In the genomic region with DNA sequence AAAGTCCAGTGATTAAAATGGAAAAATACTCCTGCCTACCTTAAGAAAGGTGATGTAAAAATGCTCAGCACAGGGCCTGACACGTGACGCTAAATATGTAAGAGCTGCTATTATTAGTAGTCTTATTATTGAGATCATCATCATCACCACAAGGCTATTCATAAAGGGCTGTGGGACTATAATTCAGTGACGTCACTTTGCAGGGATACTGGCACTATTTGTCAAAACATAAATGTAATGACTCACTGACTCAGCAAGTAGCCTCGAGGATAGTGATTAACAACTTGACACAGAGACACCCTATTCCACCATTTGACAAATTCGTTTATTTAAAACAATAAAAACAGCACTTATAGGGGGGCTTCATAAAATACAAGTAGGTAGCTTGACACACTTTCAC, we compare ENCODE assay signal across 26 cellular contexts.
"Had no signal": no experiment of that assay in that cellular context is flagged by ENCODE, and none has a peak within 500 bp of the region (broad histone marks: within the 10 kb centered on the region; RNA-seq: fewer than 3 reads in every experiment).

No MANE protein-coding gene starts in this region.

- H3K27ac Mint-ChIP-seq: naive thymus-derived CD8-positive, alpha-beta T cell; nephron progenitor cell; stimulated activated naive B cell treated with anti-CD40 and anti-IgM and Interleukin-4, amounts not matched to agents 10 μg/mL and 1 μg/mL and 100 μg/mL, for 72 hours; stimulated activated naive CD8-positive, alpha-beta T cell treated with anti-CD3 and anti-CD28 coated beads, Interleukin-15, Interleukin-2, amounts not matched to agents 100 ng/mL and 50 ng/mL, for 24 hours had no signal

- DNase-seq: dorsolateral prefrontal cortex; effector CD4-positive, alpha-beta T cell; foreskin fibroblast; heart left ventricle; left cardiac atrium; left lung; naive thymus-derived CD8-positive, alpha-beta T cell; nephron progenitor cell; occipital lobe; ovary; posterior cingulate gyrus; psoas muscle; right cardiac atrium; stimulated activated CD4-positive, alpha-beta T cell treated with anti-CD3 and anti-CD28 coated beads, Interleukin-15, amount 100 ng/mL, for 24 hours; stimulated activated CD4-positive, alpha-beta T cell treated with anti-CD3 and anti-CD28 coated beads, Interleukin-2, amount 100 ng/mL, for 48 hours; stimulated activated naive B cell treated with anti-CD40 and anti-IgM and Interleukin-4, amounts not matched to agents 10 μg/mL and 1 μg/mL and 100 μg/mL, for 72 hours; upper lobe of left lung had no signal

- FAIRE-seq: colon, urothelium cell line had no signal

- H3K4me1 Mint-ChIP-seq: naive thymus-derived CD8-positive, alpha-beta T cell; nephron progenitor cell; stimulated activated naive B cell treated with anti-CD40 and anti-IgM and Interleukin-4, amounts not matched to agents 10 μg/mL and 1 μg/mL and 100 μg/mL, for 72 hours had no signal

- H3K79me2 ChIP-seq: hepatocyte had no signal

- H3K36me3 ChIP-seq: gastroesophageal sphincter, heart left ventricle, left lung, ovary, thoracic aorta, tibial nerve, upper lobe of left lung had no signal

- H3K4me2 ChIP-seq: hepatocyte had no signal

- H3K27ac ChIP-seq: dorsolateral prefrontal cortex, epithelial cell of prostate, gastroesophageal sphincter, heart left ventricle, hepatocyte, left lung, ovary, psoas muscle, skin epidermis, thoracic aorta, tibial nerve, upper lobe of left lung had no signal

- H3K4me3 Mint-ChIP-seq: naive thymus-derived CD8-positive, alpha-beta T cell; nephron progenitor cell; stimulated activated naive B cell treated with anti-CD40 and anti-IgM and Interleukin-4, amounts not matched to agents 10 μg/mL and 1 μg/mL and 100 μg/mL, for 72 hours; stimulated activated naive CD8-positive, alpha-beta T cell treated with anti-CD3 and anti-CD28 coated beads, Interleukin-15, Interleukin-2, amounts not matched to agents 100 ng/mL and 50 ng/mL, for 24 hours had no signal

- H3K4me3 ChIP-seq: dorsolateral prefrontal cortex, gastroesophageal sphincter, heart left ventricle, hepatocyte, left lung, ovary, psoas muscle, skin epidermis, thoracic aorta, tibial nerve, upper lobe of left lung had no signal

- H3K27me3 Mint-ChIP-seq: naive thymus-derived CD8-positive, alpha-beta T cell; stimulated activated naive B cell treated with anti-CD40 and anti-IgM and Interleukin-4, amounts not matched to agents 10 μg/mL and 1 μg/mL and 100 μg/mL, for 72 hours; stimulated activated naive CD8-positive, alpha-beta T cell treated with anti-CD3 and anti-CD28 coated beads, Interleukin-15, Interleukin-2, amounts not matched to agents 100 ng/mL and 50 ng/mL, for 24 hours had no signal

- H3K9me3 Mint-ChIP-seq: stimulated activated naive CD8-positive, alpha-beta T cell treated with anti-CD3 and anti-CD28 coated beads, Interleukin-15, Interleukin-2, amounts not matched to agents 100 ng/mL and 50 ng/mL, for 24 hours had no signal

- H3K36me3 Mint-ChIP-seq: stimulated activated naive B cell treated with anti-CD40 and anti-IgM and Interleukin-4, amounts not matched to agents 10 μg/mL and 1 μg/mL and 100 μg/mL, for 72 hours had no signal

- H2AFZ ChIP-seq: hepatocyte had no signal

- H3K9me3 ChIP-seq: gastroesophageal sphincter, ovary, psoas muscle, thoracic aorta, tibial nerve had no signal

- H3K27me3 ChIP-seq: gastroesophageal sphincter, heart left ventricle, hepatocyte, left lung, ovary, tibial nerve, upper lobe of left lung had no signal

- H3K4me1 ChIP-seq: gastroesophageal sphincter, heart left ventricle, left lung, psoas muscle, tibial nerve, upper lobe of left lung had no signal
